In genomic region chr11:27350503-27350902, GRCh38 we compare ENCODE assay signal across 23 cellular contexts. TPM values are rescaled to one million over a fixed set of nuclear protein-coding genes. Genes with fewer than 3 reads are reported as not detected.
DNase-seq lines count a peak whose midpoint lies in the region; ATAC-seq lines count a peak whose summit lies in the region.
"Had no signal": no experiment of that assay in that cellular context is flagged by ENCODE, and none has a peak within 500 bp of the region (broad histone marks: within the 10 kb centered on the region; RNA-seq: fewer than 3 reads in every experiment).

No MANE protein-coding gene starts in this region.

- peaks cover 9% of the 10 kb centered on the region for H3K36me3 ChIP-seq in mesodermal cell (ENCODE audit: control insufficient read depth, insufficient read depth, low read length)
- H3K36me3 ChIP-seq: esophagus muscularis mucosa, uterus had no signal

- DNase-seq in AG08395 (ENCODE audit: low spot score) (peak; percentile 20), NCI-H446 (lab: John Stamatoyannopoulos, UW) (peak; percentile 66 to 76), dermis microvascular lymphatic vessel endothelial cell (ENCODE audit: low read depth in 2 of 2) (peak; percentile 12 to 29), activated T-cell treated with anti-CD3 and anti-CD28 coated beads for 4 hours (no peak), OCI-M1 (lab: John Stamatoyannopoulos, UW) (no peak)
- DNase-seq: activated CD4-positive, alpha-beta T cell treated with anti-CD3 and anti-CD28 coated beads, Interleukin-2, amount 50 U/mL, for 1 hour; activated CD8-positive, alpha-beta memory T cell treated with anti-CD3 and anti-CD28 coated beads, Interleukin-2, amount 50 U/mL, for 4 hours; activated effector memory CD4-positive, alpha-beta T cell treated with Interleukin-2 at 50 U/mL for 16 hours; central memory CD4-positive, alpha-beta T cell; mammary epithelial cell; naive thymus-derived CD4-positive, alpha-beta T cell; NCI-H1436 treated with DMSO at 0.1 percent for 48 hours; NCI-H2171; NCI-H748 treated with DMSO at 0.1 percent for 48 hours; psoas muscle; SIG-M5; stimulated activated CD4-positive, alpha-beta T cell treated with anti-CD3 and anti-CD28 coated beads, Interleukin-4, amount 100 ng/mL, for 24 hours; T-helper 1 cell; uterus had no signal

- no peaks in the 10 kb centered on the region for H3K9me3 ChIP-seq in mesodermal cell (ENCODE audit: control insufficient read depth, low read length)
- H3K9me3 ChIP-seq: esophagus muscularis mucosa, psoas muscle, uterus had no signal

- ATAC-seq in GM21786 (IDR thresholded peaks at IDR 0.05; ENCODE audit: unreplicated experiment): no peak
- ATAC-seq in GM21825 (IDR thresholded peaks at IDR 0.05; ENCODE audit: unreplicated experiment): no peak
- ATAC-seq: naive thymus-derived CD4-positive, alpha-beta T cell; psoas muscle had no signal

- H3K4me1 ChIP-seq in mesodermal cell (ENCODE audit: control insufficient read depth, insufficient read depth, low read length, poor library complexity, severe bottlenecking): peaks cover 24% of the 10 kb centered on the region
- H3K4me1 ChIP-seq: uterus had no signal

- peak overlapping the region; percentile 33 for H3K27ac ChIP-seq in mesodermal cell (ENCODE audit: low read depth, low read length, severe bottlenecking)
- H3K27ac ChIP-seq: esophagus muscularis mucosa, psoas muscle, uterus had no signal

- H3K4me3 ChIP-seq in mesodermal cell (ENCODE audit: extremely low read depth, insufficient read depth, low read length, poor library complexity, severe bottlenecking): no peak overlapping the region
- H3K4me3 ChIP-seq: esophagus muscularis mucosa, psoas muscle, uterus had no signal

RNA-seq across cellular contexts. Expression of gene CCDC34, which starts 12.5 kb away (rescaled TPM):
- total RNA-seq in dermis microvascular lymphatic vessel endothelial cell: 1.8 and 2.6 TPM in 2 replicates
- 25.3 TPM for polyA plus RNA-seq in mesodermal cell (2013, experiment 1 of 2)
- 42.7 TPM for polyA plus RNA-seq in mesodermal cell (2013, experiment 2 of 2)

Comparison
In these comparisons a context has a peak if more than half of its experiments do, and no peak if none do; other contexts are left out.
1. DNase-seq: peak in AG08395 (single experiment), NCI-H446 (2 of 2) and dermis microvascular lymphatic vessel endothelial cell (2 of 2); none in activated T-cell treated with anti-CD3 and anti-CD28 coated beads for 4 hours (single experiment) and OCI-M1 (single experiment).